11 cellular contexts compared by ENCODE assay signal in the genomic region with DNA sequence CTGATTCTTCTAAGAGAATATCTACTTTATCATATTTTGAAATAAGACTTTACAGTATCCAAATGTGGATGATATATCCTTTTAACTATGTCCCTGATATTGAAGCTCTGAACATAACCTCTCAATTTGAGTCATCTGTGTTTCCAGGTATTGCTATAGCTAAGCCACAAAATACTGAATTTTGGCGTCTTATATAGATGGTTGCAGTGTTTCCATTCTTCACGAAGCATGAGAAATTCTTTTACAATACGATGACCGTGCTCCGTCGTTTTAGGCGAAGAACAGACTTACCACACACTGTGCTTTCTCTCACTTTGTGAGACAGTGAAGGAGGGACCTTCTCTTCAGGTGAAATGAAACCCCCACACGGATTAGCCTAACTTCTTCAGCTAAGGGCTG. TPM values are rescaled to one million over a fixed set of nuclear protein-coding genes. Genes with fewer than 3 reads are reported as not detected.
DNase-seq lines count a peak whose midpoint lies in the region; ATAC-seq, FAIRE-seq and TF ChIP-seq lines count a peak whose summit lies in the region.
"Had no signal": no experiment of that assay in that cellular context is flagged by ENCODE, and none has a peak within 500 bp of the region (broad histone marks: within the 10 kb centered on the region; RNA-seq: fewer than 3 reads in every experiment).

No MANE protein-coding gene starts in this region.

- H3K4me3 ChIP-seq in Loucy (ENCODE audit: low read length, poor library complexity, severe bottlenecking), result peak overlapping the region; percentile 91
- H3K4me3 ChIP-seq in GM12878, result no peak overlapping the region; the same call in 1 of the 2 replicates
- H3K4me3 ChIP-seq in neutrophil (ENCODE audit: low read depth in 1 of 2, low read length in 1 of 2), result peak overlapping the region; percentile 64 to 71
- H3K4me3 ChIP-seq: adrenal gland had no signal

- intact Hi-C loops in CD14-positive monocyte (cut with micrococcal nuclease) (loop anchor here (2.0 to 5.0 kb wide), 6 partner anchors 20 to 75 kb away; no protein-coding TSS in a partner anchor), GM12878 (cut with micrococcal nuclease; ENCODE audit: unreplicated experiment) (loop anchor here (1.0 kb wide), 1 partner anchor 73 kb away; no protein-coding TSS in a partner anchor)

- BruUV-seq in GM12878 (replicated peaks; lab: Mats Ljungman, UMichigan), result no TSS peak

- TF ChIP-seq CTCF in CD14-positive monocyte (IDR thresholded peaks at IDR 0.05) (no peak), Loucy (conservative IDR thresholded peaks at IDR 0.05; ENCODE audit: low read length) (no peak), GM12878 (IDR thresholded peaks at IDR 0.05 in 2 of 3, conservative IDR thresholded peaks at IDR 0.05 in 1 of 3; ENCODE audit: control insufficient read depth in 2 of 3, extremely low read depth in 1 of 3, insufficient read depth in 1 of 3, low read depth in 3 of 3, low read length in 3 of 3) (no peak), neutrophil (IDR thresholded peaks at IDR 0.05) (no peak), HFFc6 (IDR thresholded peaks at IDR 0.05) (no peak)

- H3K9me3 ChIP-seq in Loucy (ENCODE audit: insufficient read depth, low read depth, low read length) (no peaks in the 10 kb centered on the region), GM12878 (replicated peaks; ENCODE audit: control insufficient read depth, insufficient read depth, low read length) (no peaks in the 10 kb centered on the region), neutrophil (no peaks in the 10 kb centered on the region)
- H3K9me3 ChIP-seq: adrenal gland had no signal

- H3K4me1 Mint-ChIP-seq in CD14-positive monocyte (peaks cover 64% of the 10 kb centered on the region), HFFc6 (ENCODE audit: low read depth) (peaks cover 66% of the 10 kb centered on the region)

- peak overlapping the region; percentile 89 for H3K9ac ChIP-seq in Loucy (ENCODE audit: low read depth, low read length, poor library complexity, severe bottlenecking)
- H3K9ac ChIP-seq in GM12878 (ENCODE audit: control insufficient read depth, insufficient read depth, low read length), result no peak overlapping the region

- TF ChIP-seq EP300 in GM12878 (IDR thresholded peaks at IDR 0.05; ENCODE audit: borderline replicate concordance in 1 of 2, control insufficient read depth in 1 of 2, low read depth in 2 of 2, low read length in 2 of 2), result no peak

- H3K27me3 Mint-ChIP-seq in CD14-positive monocyte (ENCODE audit: low read depth in 3 of 3), result peaks cover 0 to 4% (median 2%) of the 10 kb centered on the region in 3 donors
- peaks cover 7% of the 10 kb centered on the region; the same call in 1 of the 2 replicates for H3K27me3 Mint-ChIP-seq in HFFc6 (ENCODE audit: insufficient read depth)

- RAD21 ChIA-PET in GM12878 (lab: Charles Lee; ENCODE audit: unreplicated experiment), result interaction anchor here (0.8 to 11.6 kb wide), 19 partner anchors 9 to 225 kb away, joined by 3 to 209 read pairs (median 3); no protein-coding TSS in a partner anchor

- H3K27me3 ChIP-seq in Loucy (ENCODE audit: insufficient read depth, low read length, poor library complexity, severe bottlenecking), result no peaks in the 10 kb centered on the region
- H3K27me3 ChIP-seq in GM12878 (replicated peaks in 1 of 2; ENCODE audit: control insufficient read depth in 2 of 2, insufficient read depth in 2 of 2, low read length in 1 of 2), result no peaks in the 10 kb centered on the region
- H3K27me3 ChIP-seq in neutrophil, result no peaks in the 10 kb centered on the region
- H3K27me3 ChIP-seq: adrenal gland had no signal

- H3F3A ChIP-seq in Loucy (ENCODE audit: low read depth), result peaks cover 9% of the 10 kb centered on the region; the same call in 1 of the 2 replicates

- H3K9me3 Mint-ChIP-seq in CD14-positive monocyte (peaks cover 0 to 2% (median 0%) of the 10 kb centered on the region in 7 donors), HFFc6 (no peaks in the 10 kb centered on the region)
- H3K9me3 Mint-ChIP-seq: mesothelial cell of epicardium had no signal

- TF ChIP-seq RAD21 in GM12878 (IDR thresholded peaks at IDR 0.05; ENCODE audit: insufficient read depth, low read depth, low read length), result no peak

- DNase-seq in CD14-positive monocyte (ENCODE audit: low spot score) (no peak), GM12878 (ENCODE audit: low read depth, low spot score) (no peak), HFFc6 (no peak), UCSD-AML1 (lab: John Stamatoyannopoulos, UW; ENCODE audit: unreplicated experiment) (no peak)

- in situ Hi-C loops in GM12878 (cut with MboI), result loop anchor here (5.0 kb wide), 1 partner anchor 70 kb away; no protein-coding TSS in a partner anchor

- H3K79me2 ChIP-seq in Loucy (ENCODE audit: insufficient read depth, low read length) (no peaks in the 10 kb centered on the region), GM12878 (ENCODE audit: control insufficient read depth, insufficient read depth, low read length) (no peaks in the 10 kb centered on the region)

- H3K36me3 ChIP-seq in Loucy (ENCODE audit: insufficient read depth, low read length) (no peaks in the 10 kb centered on the region), GM12878 (ENCODE audit: control insufficient read depth in 2 of 2, insufficient read depth in 2 of 2, low read length in 1 of 2) (no peaks in the 10 kb centered on the region), neutrophil (no peaks in the 10 kb centered on the region)
- H3K36me3 ChIP-seq: adrenal gland had no signal

- H3K27ac ChIP-seq in GM12878 (ENCODE audit: control insufficient read depth, insufficient read depth) (no peak overlapping the region), neutrophil (peak overlapping the region; percentile 99)

- H3K4me3 Mint-ChIP-seq in CD14-positive monocyte, result peak overlapping the region; percentile 88 to 96
- no peak overlapping the region for H3K4me3 Mint-ChIP-seq in HFFc6
- H3K4me3 Mint-ChIP-seq: mesothelial cell of epicardium had no signal

- no peaks in the 10 kb centered on the region for H3K9me2 ChIP-seq in Loucy (replicated peaks; ENCODE audit: low read depth, low read length)

- no peaks in the 10 kb centered on the region for H4K20me1 ChIP-seq in Loucy (ENCODE audit: insufficient read depth, low read length, poor library complexity, severe bottlenecking)
- no peaks in the 10 kb centered on the region for H4K20me1 ChIP-seq in GM12878 (ENCODE audit: control insufficient read depth, insufficient read depth)

- H3K36me3 Mint-ChIP-seq in CD14-positive monocyte (peaks cover 6 to 7% of the 10 kb centered on the region in 2 donors), HFFc6 (ENCODE audit: low read depth) (peaks cover 4% of the 10 kb centered on the region; the same call in 1 of the 2 replicates)
- H3K36me3 Mint-ChIP-seq: mesothelial cell of epicardium had no signal

- peak overlapping the region; percentile 100 for H3K4me2 ChIP-seq in Loucy (ENCODE audit: low read depth, low read length, poor library complexity, severe bottlenecking)
- peak overlapping the region; percentile 94 for H3K4me2 ChIP-seq in GM12878 (ENCODE audit: control insufficient read depth, insufficient read depth)

- no peak for ATAC-seq in GM12878
- no peak for ATAC-seq in HG03439 (IDR thresholded peaks at IDR 0.05; ENCODE audit: unreplicated experiment)
- ATAC-seq in HG02623 (IDR thresholded peaks at IDR 0.05; ENCODE audit: unreplicated experiment), result no peak

- SMC1A ChIA-PET in GM12878 (lab: Charles Lee; ENCODE audit: uncharacterized antibody, unreplicated experiment), result interaction anchor here (0.8 to 12.5 kb wide), 24 partner anchors 8 to 528 kb away, joined by 3 to 155 read pairs (median 6); no protein-coding TSS in a partner anchor

- POLR2A ChIA-PET in GM12878 (lab: Charles Lee), result interaction anchor here (0.8 to 4.1 kb wide), 7 partner anchors 20 to 160 kb away, joined by 3 to 23 read pairs (median 6); no protein-coding TSS in a partner anchor

- peak overlapping the region; percentile 14; the same call in 1 of the 2 replicates for H2AFZ ChIP-seq in Loucy (ENCODE audit: low read length)
- H2AFZ ChIP-seq in GM12878 (ENCODE audit: control insufficient read depth, low read depth, low read length), result peak overlapping the region; percentile 38

- 50% methylated on average over 8 of the region's 8 CpGs for WGBS in GM12878 (ENCODE audit: insufficient coverage, insufficient replicate concordance, low lambda C conversion rate, missing lambda C conversion rate)

- CTCF ChIA-PET in GM12878 (lab: Yijun Ruan, JAX), result interaction anchor here (0.5 to 12.6 kb wide), 32 partner anchors 7 to 591 kb away, joined by 3 to 298 read pairs (median 4); no protein-coding TSS in a partner anchor

- no peak for TF ChIP-seq POLR2A in GM12878 (IDR thresholded peaks at IDR 0.05; ENCODE audit: low read depth, low read length)

- peak; percentile 61 for FAIRE-seq in GM12878 (lab: Jason Lieb, UNC)
- FAIRE-seq: endometrium had no signal

- H3K27ac Mint-ChIP-seq in CD14-positive monocyte, result peak overlapping the region; percentile 99 to 100 (median 100)
- no peak overlapping the region for H3K27ac Mint-ChIP-seq in HFFc6

- H3K4me1 ChIP-seq in Loucy (ENCODE audit: insufficient read depth, low read length, poor library complexity, severe bottlenecking), result peaks cover 79% of the 10 kb centered on the region
- peaks cover 59% of the 10 kb centered on the region for H3K4me1 ChIP-seq in GM12878 (ENCODE audit: control insufficient read depth, insufficient read depth, low read length)
- peaks cover 51 to 53% of the 10 kb centered on the region in 2 experiments for H3K4me1 ChIP-seq in neutrophil (ENCODE audit: control insufficient read depth in 1 of 2, insufficient read depth in 1 of 2, low read depth in 1 of 2, low read length in 1 of 2)

TF ChIP-seq in GM12878, 131 proteins besides CTCF, POLR2A, EP300 and RAD21 (continues in another document):
- TF ChIP-seq SREBF1 (IDR thresholded peaks at IDR 0.05; ENCODE audit: low read length), result no peak

RNA-seq across cellular contexts. Expression of a gene that starts 45.3 kb away (rescaled TPM):
- polyA plus RNA-seq in CD14-positive monocyte (10 to 100 TPM; 67.3 to 98.3 TPM), GM12878 (2011; rRNA removed) (71.0 and 94.9 TPM in 2 replicates), GM12878 (2014; fragmentation: Illumina TruSeq; extraction: Trizol) (107 and 130 TPM in 2 replicates), GM12878 (2014; fragmentation: Nextera tagmentation; extraction: Ambion mirVana) (10 to 100 TPM; 36.2 to 36.3 TPM), GM12878 (2014; rRNA removed) (60.4 and 70.5 TPM in 2 replicates), GM12878 (2016; fragmentation: Nextera tagmentation; extraction: Ambion mirVana) (100 to 1,000 TPM in 1 of 2 experiments, 10 to 100 TPM in 1; 99.2 to 120 TPM)
- total RNA-seq in GM12878 (2013; cell fraction: nucleolus; rRNA removed), result 276 and 277 TPM in 2 replicates
- total RNA-seq in GM12878 (2014; rRNA removed) (53.5 and 53.9 TPM in 2 replicates), GM12878 (2014; rRNA removed; fragmentation: Illumina TruSeq; extraction: Trizol) (77.6 and 83.3 TPM in 2 replicates), GM12878 (2021) (71.5 and 81.6 TPM in 2 replicates)
- polyA plus RNA-seq in GM12878 (2011; ENCODE audit: low read depth), result 42.0 TPM
- polyA plus RNA-seq in GM12878 (2011; cell fraction: cytosol; rRNA removed), result 30.9 and 31.0 TPM in 2 replicates
- polyA plus RNA-seq in GM12878 (2011; cell fraction: nucleus; rRNA removed), result 58.1 and 76.6 TPM in 2 replicates
- 57.8 and 71.6 TPM in 2 replicates for polyA plus RNA-seq in GM12878 (2012)
- 64.4 and 88.7 TPM in 2 replicates for polyA minus RNA-seq in GM12878 (2011; rRNA and poly(A)+ RNA removed)
- 23.0 and 28.2 TPM in 2 replicates for polyA minus RNA-seq in GM12878 (2011; cell fraction: cytosol; rRNA and poly(A)+ RNA removed)
- polyA minus RNA-seq in GM12878 (2011; cell fraction: nucleus; rRNA and poly(A)+ RNA removed), result 39.4 and 68.2 TPM in 2 replicates
- 100 to 1,000 TPM in 4 of 6 experiments, 10 to 100 TPM in 2; 90.6 to 107 (median 102) TPM for total RNA-seq in HFFc6 (2021; fragmentation: NEBNext Ultra II Directional; extraction: Animal tissue kit (Norgen Biotek cat#: 25700))
